ENCODE assay signal across 8 cellular contexts in genomic region chr14:92513966-92514843, GRCh38. TPM values are rescaled to one million over a fixed set of nuclear protein-coding genes. Genes with fewer than 3 reads are reported as not detected.
DNase-seq lines count a peak whose midpoint lies in the region; ATAC-seq lines count a peak whose summit lies in the region.

No MANE protein-coding gene starts in this region.

- peak overlapping the region; percentile 57 for H3K4me3 ChIP-seq in iPS-11a (ENCODE audit: low read depth, low read length)
- peak overlapping the region; percentile 86 for H3K4me3 ChIP-seq in skeletal muscle satellite cell (ENCODE audit: low read length)

- H3K36me3 Mint-ChIP-seq in activated naive CD8-positive, alpha-beta T cell treated with anti-CD3 and anti-CD28 coated beads for 36 hours, result peaks cover 22% of the 10 kb centered on the region

- H3K9ac ChIP-seq in skeletal muscle satellite cell (ENCODE audit: low read depth, low read length), result peak overlapping the region; percentile 94

- no peaks in the 10 kb centered on the region for H3K27me3 Mint-ChIP-seq in activated naive CD8-positive, alpha-beta T cell treated with anti-CD3 and anti-CD28 coated beads for 36 hours

- H3K36me3 ChIP-seq in skeletal muscle satellite cell (ENCODE audit: insufficient read depth, low read length), result no peaks in the 10 kb centered on the region

- DNase-seq in HuH-7.5 (ENCODE audit: low spot score), result peak; percentile 47
- peak; percentile 50 for DNase-seq in activated naive CD8-positive, alpha-beta T cell treated with anti-CD3 and anti-CD28 coated beads for 36 hours
- no peak for DNase-seq in kidney glomerular epithelial cell (lab: John Stamatoyannopoulos, UW)
- DNase-seq in NCI-H1930 (lab: John Stamatoyannopoulos, UW), result no peak
- no peak for DNase-seq in NCI-H82 treated with DMSO at 0.1 percent for 48 hours (lab: John Stamatoyannopoulos, UW; ENCODE audit: unreplicated experiment)

- peaks cover 24% of the 10 kb centered on the region for H3K4me1 ChIP-seq in skeletal muscle satellite cell (ENCODE audit: control insufficient read depth, insufficient read depth, low read length)

- peaks cover 49% of the 10 kb centered on the region for H3K4me1 Mint-ChIP-seq in activated naive CD8-positive, alpha-beta T cell treated with anti-CD3 and anti-CD28 coated beads for 36 hours

- H3K4me3 Mint-ChIP-seq in activated naive CD8-positive, alpha-beta T cell treated with anti-CD3 and anti-CD28 coated beads for 36 hours, result peak overlapping the region; percentile 83

- H3K9me3 Mint-ChIP-seq in activated naive CD8-positive, alpha-beta T cell treated with anti-CD3 and anti-CD28 coated beads for 36 hours, result no peaks in the 10 kb centered on the region

- ATAC-seq in GM19397 (IDR thresholded peaks at IDR 0.05; ENCODE audit: unreplicated experiment), result peak; percentile 35

- no peaks in the 10 kb centered on the region for H3K9me3 ChIP-seq in skeletal muscle satellite cell (replicated peaks; ENCODE audit: low read length)

- peak overlapping the region; percentile 92 for H3K4me2 ChIP-seq in skeletal muscle satellite cell (ENCODE audit: low read length)

- peak overlapping the region; percentile 86 for H3K27ac Mint-ChIP-seq in activated naive CD8-positive, alpha-beta T cell treated with anti-CD3 and anti-CD28 coated beads for 36 hours

- no peaks in the 10 kb centered on the region for H3K27me3 ChIP-seq in skeletal muscle satellite cell (ENCODE audit: control insufficient read depth, insufficient read depth, low read length)

RNA-seq across cellular contexts. Expression of gene RIN3, which starts 0.6 kb away (rescaled TPM):
- 10 to 100 TPM; 59.2 to 59.6 TPM for total RNA-seq in activated naive CD8-positive, alpha-beta T cell treated with anti-CD3 and anti-CD28 coated beads for 36 hours
- total RNA-seq in skeletal muscle satellite cell (2012; rRNA removed), result 6.3 and 7.6 TPM in 2 replicates

Comparison
In these comparisons a context has a peak if more than half of its experiments do, and no peak if none do; other contexts are left out.
1. DNase-seq: peak in HuH-7.5 (single experiment) and activated naive CD8-positive, alpha-beta T cell treated with anti-CD3 and anti-CD28 coated beads for 36 hours (single experiment); none in kidney glomerular epithelial cell (single experiment), NCI-H1930 (0 of 2) and NCI-H82 treated with DMSO at 0.1 percent for 48 hours (single experiment).